ENCODE assay signal across 8 cellular contexts in genomic region chr1:89842547-89843278, GRCh38. TPM values are rescaled to one million over a fixed set of nuclear protein-coding genes. Genes with fewer than 3 reads are reported as not detected.
A peak's percentile ranks its signal among the peaks of the same experiment; 100 is the strongest.
DNase-seq lines count a peak whose midpoint lies in the region; ATAC-seq and TF ChIP-seq lines count a peak whose summit lies in the region.

No MANE protein-coding gene starts in this region.

- H3K9ac ChIP-seq in DND-41 (ENCODE audit: low read depth, low read length) (peak overlapping the region; percentile 91), skeletal muscle tissue (ENCODE audit: low read depth in 1 of 3, low read length in 3 of 3) (peak overlapping the region; percentile 59 to 82 (median 68))

- H2AFZ ChIP-seq in DND-41 (ENCODE audit: low read depth, low read length) (peak overlapping the region; percentile 98), hepatocyte (peak overlapping the region; percentile 92)

- peaks cover 65% of the 10 kb centered on the region for H3K4me1 Mint-ChIP-seq in activated T-helper 2 cell treated with anti-CD3 and anti-CD28 coated beads, Interferon-gamma antibody, Interleukin-2, Interleukin-4, amounts not matched to agents 10 μg/mL and 5 μg/mL and 100 μg/mL, durations not matched to agents 14 hours and 24 hours and 36 hours (ENCODE audit: low read depth)

- no peaks in the 10 kb centered on the region for H3K27me3 Mint-ChIP-seq in activated T-helper 2 cell treated with anti-CD3 and anti-CD28 coated beads, Interferon-gamma antibody, Interleukin-2, Interleukin-4, amounts not matched to agents 10 μg/mL and 5 μg/mL and 100 μg/mL, durations not matched to agents 14 hours and 24 hours and 36 hours (ENCODE audit: low read depth)

- peaks cover 34% of the 10 kb centered on the region for H3K36me3 Mint-ChIP-seq in activated T-helper 2 cell treated with anti-CD3 and anti-CD28 coated beads, Interferon-gamma antibody, Interleukin-2, Interleukin-4, amounts not matched to agents 10 μg/mL and 5 μg/mL and 100 μg/mL, durations not matched to agents 14 hours and 24 hours and 36 hours (ENCODE audit: low read depth)

- H3K4me1 ChIP-seq in DND-41 (ENCODE audit: insufficient read depth, low read length) (peaks cover 62% of the 10 kb centered on the region), hepatocyte (ENCODE audit: insufficient read depth) (peaks cover 15% of the 10 kb centered on the region), skeletal muscle tissue (ENCODE audit: control insufficient read depth in 3 of 3, insufficient read depth in 3 of 3, low read length in 3 of 3) (peaks cover 10 to 15% (median 12%) of the 10 kb centered on the region in 3 donors)

- ATAC-seq in DND-41 (ENCODE audit: insufficient read depth, low read depth) (peak; percentile 68), GM19463 (IDR thresholded peaks at IDR 0.05; ENCODE audit: unreplicated experiment) (peak; percentile 44), HG03460 (IDR thresholded peaks at IDR 0.05; ENCODE audit: unreplicated experiment) (peak; percentile 41)

- H3K36me3 ChIP-seq in DND-41 (ENCODE audit: insufficient read depth, low read length) = peaks cover 15% of the 10 kb centered on the region
- H3K36me3 ChIP-seq in hepatocyte (replicated peaks; ENCODE audit: insufficient read depth, low read depth) = no peaks in the 10 kb centered on the region
- H3K36me3 ChIP-seq in skeletal muscle tissue (ENCODE audit: control insufficient read depth in 3 of 3, insufficient read depth in 3 of 3, low read length in 3 of 3) = peaks cover 0 to 2% (median 0%) of the 10 kb centered on the region in 3 donors

- intact Hi-C loops in activated T-helper 2 cell treated with anti-CD3 and anti-CD28 coated beads, Interferon-gamma antibody, Interleukin-2, Interleukin-4, amounts not matched to agents 10 μg/mL and 5 μg/mL and 100 μg/mL, durations not matched to agents 14 hours and 24 hours and 36 hours (cut with micrococcal nuclease) = loop anchor here (1.0 to 5.0 kb wide), 7 partner anchors 21 to 210 kb away; partner anchors contain the start of genes LRRC8C, LRRC8D and ZNF326

- 42% methylated on average over 9 of the region's 9 CpGs for WGBS in hepatocyte (ENCODE audit: low lambda C conversion rate, missing lambda C conversion rate)

- H3K4me2 ChIP-seq in DND-41 (ENCODE audit: insufficient read depth, low read length) (peak overlapping the region; percentile 74), hepatocyte (peak overlapping the region; percentile 97)

- H3K79me2 ChIP-seq in DND-41 (ENCODE audit: insufficient read depth, low read length) (peaks cover 53% of the 10 kb centered on the region), hepatocyte (peaks cover 55% of the 10 kb centered on the region)

- TF ChIP-seq CTCF in DND-41 (IDR thresholded peaks at IDR 0.05; ENCODE audit: borderline replicate concordance, extremely low read depth, low read length, poor library complexity, severe bottlenecking) (no peak), hepatocyte (IDR thresholded peaks at IDR 0.05; ENCODE audit: poor library complexity) (no peak)

- 0 out of 2 replicates have a peak, but pooled peaks cover 2% of the 10 kb centered on the region for H4K20me1 ChIP-seq in DND-41 (ENCODE audit: insufficient read depth, low read length)
- no peaks in the 10 kb centered on the region for H4K20me1 ChIP-seq in hepatocyte (ENCODE audit: insufficient read depth, poor library complexity, severe bottlenecking)

- H3K9me2 ChIP-seq in hepatocyte (replicated peaks; ENCODE audit: insufficient read depth) = no peaks in the 10 kb centered on the region

- no peak for DNase-seq in DND-41
- peak; percentile 37 for DNase-seq in activated T-helper 2 cell treated with anti-CD3 and anti-CD28 coated beads, Interferon-gamma antibody, Interleukin-2, Interleukin-4, amounts not matched to agents 10 μg/mL and 5 μg/mL and 100 μg/mL, durations not matched to agents 14 hours and 24 hours and 36 hours (ENCODE audit: low spot score)
- peak; percentile 19 for DNase-seq in hepatocyte (ENCODE audit: low spot score)
- no peak for DNase-seq in NCI-H128 (lab: John Stamatoyannopoulos, UW; ENCODE audit: unreplicated experiment)
- no peak for DNase-seq in middle frontal gyrus (ENCODE audit: extremely low spot score, low spot score)

- H3K27ac ChIP-seq in DND-41 (ENCODE audit: low read length) = peak overlapping the region; percentile 84
- H3K27ac ChIP-seq in hepatocyte = peak overlapping the region; percentile 79
- no peak overlapping the region for H3K27ac ChIP-seq in skeletal muscle tissue (ENCODE audit: low read depth, low read length)

- peak overlapping the region; percentile 93 for H3K4me3 Mint-ChIP-seq in activated T-helper 2 cell treated with anti-CD3 and anti-CD28 coated beads, Interferon-gamma antibody, Interleukin-2, Interleukin-4, amounts not matched to agents 10 μg/mL and 5 μg/mL and 100 μg/mL, durations not matched to agents 14 hours and 24 hours and 36 hours (ENCODE audit: low read depth)

- H3K9me3 Mint-ChIP-seq in activated T-helper 2 cell treated with anti-CD3 and anti-CD28 coated beads, Interferon-gamma antibody, Interleukin-2, Interleukin-4, amounts not matched to agents 10 μg/mL and 5 μg/mL and 100 μg/mL, durations not matched to agents 14 hours and 24 hours and 36 hours = no peaks in the 10 kb centered on the region

- no peaks in the 10 kb centered on the region for H3K27me3 ChIP-seq in DND-41 (ENCODE audit: insufficient read depth, low read length, poor library complexity)
- H3K27me3 ChIP-seq in hepatocyte = no peaks in the 10 kb centered on the region
- no peaks in the 10 kb centered on the region for H3K27me3 ChIP-seq in skeletal muscle tissue (ENCODE audit: control insufficient read depth in 3 of 3, insufficient read depth in 3 of 3, low read length in 3 of 3)

- H3K27ac Mint-ChIP-seq in activated T-helper 2 cell treated with anti-CD3 and anti-CD28 coated beads, Interferon-gamma antibody, Interleukin-2, Interleukin-4, amounts not matched to agents 10 μg/mL and 5 μg/mL and 100 μg/mL, durations not matched to agents 14 hours and 24 hours and 36 hours = peak overlapping the region; percentile 89

- H3K9me3 ChIP-seq in DND-41 (ENCODE audit: insufficient read depth, low read length, severe bottlenecking) (no peaks in the 10 kb centered on the region), hepatocyte (ENCODE audit: low read depth) (no peaks in the 10 kb centered on the region), skeletal muscle tissue (ENCODE audit: control insufficient read depth in 3 of 3, low read length in 3 of 3) (no peaks in the 10 kb centered on the region)

- H3K4me3 ChIP-seq in DND-41 (ENCODE audit: low read depth in 1 of 2, low read length in 2 of 2) (peak overlapping the region; percentile 69 to 93), hepatocyte (peak overlapping the region; percentile 76), skeletal muscle tissue (ENCODE audit: low read length in 3 of 3) (peak overlapping the region; percentile 79 to 87 (median 84))

RNA-seq across cellular contexts. Expression of gene LRRC8D, which starts 21.9 kb away (rescaled TPM):
- total RNA-seq in activated T-helper 2 cell treated with anti-CD3 and anti-CD28 coated beads, Interferon-gamma antibody, Interleukin-2, Interleukin-4, amounts not matched to agents 10 μg/mL and 5 μg/mL and 100 μg/mL, durations not matched to agents 14 hours and 24 hours and 36 hours = 28.6 and 33.3 TPM in 2 replicates
- total RNA-seq in hepatocyte (22.4 and 28.9 TPM in 2 replicates), skeletal muscle tissue (4.7 TPM)
- 13.8 and 15.1 TPM in 2 replicates for polyA plus RNA-seq in hepatocyte

Comparison
In these comparisons a context has a peak if more than half of its experiments do, and no peak if none do; other contexts are left out.
1. DNase-seq: peak in activated T-helper 2 cell treated with anti-CD3 and anti-CD28 coated beads, Interferon-gamma antibody, Interleukin-2, Interleukin-4, amounts not matched to agents 10 μg/mL and 5 μg/mL and 100 μg/mL, durations not matched to agents 14 hours and 24 hours and 36 hours (single experiment) and hepatocyte (single experiment); none in DND-41 (single experiment), NCI-H128 (single experiment) and middle frontal gyrus (single experiment).
2. Peak in every context shown above with its lines, with median percentiles within 50 percentile points of each other: ATAC-seq and H3K4me3 ChIP-seq.